In the genomic region with DNA sequence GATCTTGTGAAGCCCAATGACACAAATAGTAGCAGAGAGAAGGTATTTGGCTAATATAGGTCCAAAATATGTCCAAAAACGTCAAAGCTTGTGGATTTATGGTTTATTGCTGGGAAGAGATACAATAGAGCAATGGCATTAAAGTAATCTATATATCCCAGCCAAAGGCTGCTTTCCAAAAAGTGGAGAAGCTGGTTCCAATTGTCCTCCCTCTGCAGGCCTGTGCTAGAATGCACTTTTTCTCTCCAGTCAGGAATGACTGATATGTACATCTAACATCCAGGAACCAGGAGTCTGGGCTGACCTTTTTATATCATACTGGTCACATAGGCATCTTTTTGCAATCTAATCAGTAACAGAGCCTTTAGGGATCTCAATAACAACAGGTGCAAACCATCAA, we compare ENCODE assay signal across 13 cellular contexts.
A peak's percentile ranks its signal among the peaks of the same experiment; 100 is the strongest.
DNase-seq lines count a peak whose midpoint lies in the region; ATAC-seq, FAIRE-seq and TF ChIP-seq lines count a peak whose summit lies in the region.
"Had no signal": no experiment of that assay in that cellular context is flagged by ENCODE, and none has a peak within 500 bp of the region (broad histone marks: within the 10 kb centered on the region; RNA-seq: fewer than 3 reads in every experiment).

No MANE protein-coding gene starts in this region.

- WGBS in HepG2 (ENCODE audit: low lambda C conversion rate), result 0% methylated on average over 1 of the region's 1 CpG
- WGBS in right lobe of liver (ENCODE audit: insufficient coverage, low coverage, low lambda C conversion rate, missing lambda C conversion rate), result 40% methylated on average over 1 of the region's 1 CpG
- 5% methylated on average over 1 of the region's 1 CpG for WGBS in SK-N-SH (ENCODE audit: low lambda C conversion rate)
- WGBS in lower leg skin, 2 donors, result 18 to 42% methylated on average over 1 of the region's 1 CpG
- 53 to 64% (median 55%) methylated on average over 1 of the region's 1 CpG for WGBS in stomach, 5 donors

- H3K4me3 ChIP-seq in HepG2 (replicated peaks in 1 of 3; ENCODE audit: insufficient read depth in 1 of 3, low read depth in 2 of 3, low read length in 3 of 3) (no peak overlapping the region), right lobe of liver (no peak overlapping the region), SK-N-SH (ENCODE audit: low read depth in 2 of 2, low read length in 1 of 2) (no peak overlapping the region), lower leg skin (ENCODE audit: low read depth, poor library complexity, severe bottlenecking) (no peak overlapping the region), stomach (no peak overlapping the region)
- H3K4me3 ChIP-seq: uterus had no signal

- H4K20me1 ChIP-seq in HepG2 (ENCODE audit: insufficient read depth, low read length), result no peaks in the 10 kb centered on the region
- H4K20me1 ChIP-seq in SK-N-SH (ENCODE audit: insufficient read depth), result no peaks in the 10 kb centered on the region

- no peaks in the 10 kb centered on the region for H3K79me2 ChIP-seq in HepG2 (ENCODE audit: insufficient read depth, low read length)
- H3K79me2 ChIP-seq in SK-N-SH (ENCODE audit: insufficient read depth), result no peaks in the 10 kb centered on the region

- H3K9ac ChIP-seq in HepG2 (ENCODE audit: insufficient read depth, low read depth, low read length) (no peak overlapping the region), SK-N-SH (no peak overlapping the region)

- no peak for TF ChIP-seq EP300 in HepG2 (IDR thresholded peaks at IDR 0.05; ENCODE audit: low read depth in 2 of 2, low read length in 2 of 2)
- TF ChIP-seq EP300 in HepG2 (CRISPR knock-in tag; IDR thresholded peaks at IDR 0.05; ENCODE audit: borderline replicate concordance), result no peak
- no peak for TF ChIP-seq EP300 in SK-N-SH (IDR thresholded peaks at IDR 0.05; ENCODE audit: borderline replicate concordance in 1 of 2, low read depth in 1 of 2, low read length in 1 of 2)
- TF ChIP-seq EP300 in stomach (IDR thresholded peaks at IDR 0.05), result no peak

- BruUV-seq in HepG2 (replicated peaks; lab: Mats Ljungman, UMichigan), result no TSS peak

- intact Hi-C loops in HepG2 (cut with micrococcal nuclease; ENCODE audit: unreplicated experiment) (no loop called here), right lobe of liver (cut with DNase I) (no loop called here), lower leg skin (cut with DNase I; ENCODE audit: low total_unique reads) (no loop called here), stomach (cut with DNase I; ENCODE audit: low total_unique reads) (no loop called here), posterior cingulate gyrus (cut with DNase I) (no loop called here)

- no peak overlapping the region for H3K4me2 ChIP-seq in HepG2 (ENCODE audit: low read depth, low read length)
- no peak overlapping the region for H3K4me2 ChIP-seq in SK-N-SH

- H3K9me3 ChIP-seq in HepG2 (ENCODE audit: low read length) (no peaks in the 10 kb centered on the region), right lobe of liver (no peaks in the 10 kb centered on the region), SK-N-SH (no peaks in the 10 kb centered on the region), stomach (no peaks in the 10 kb centered on the region)
- H3K9me3 ChIP-seq: uterus had no signal

- CTCF ChIA-PET in HepG2 (lab: Yijun Ruan, JAX; ENCODE audit: low intra/inter-chr PET ratio, low total read pairs) (no interaction called here), SK-N-SH (lab: Yijun Ruan, JAX) (interaction anchor here (0.9 kb wide), 1 partner anchor 14 kb away, joined by 3 read pairs; no protein-coding TSS in a partner anchor)

- peaks cover 9% of the 10 kb centered on the region for H3F3A ChIP-seq in SK-N-SH (replicated peaks; ENCODE audit: insufficient read depth)

- no peaks in the 10 kb centered on the region for H3K36me3 ChIP-seq in HepG2 (replicated peaks in 1 of 2; ENCODE audit: control insufficient read depth in 1 of 2, insufficient read depth in 2 of 2, low read length in 2 of 2)
- H3K36me3 ChIP-seq in right lobe of liver, result no peaks in the 10 kb centered on the region
- H3K36me3 ChIP-seq in SK-N-SH (replicated peaks in 1 of 2; ENCODE audit: control insufficient read depth in 1 of 2, insufficient read depth in 2 of 2, low read length in 1 of 2), result no peaks in the 10 kb centered on the region
- H3K36me3 ChIP-seq in stomach, result no peaks in the 10 kb centered on the region
- H3K36me3 ChIP-seq: uterus had no signal

- no peaks in the 10 kb centered on the region for H3K9me2 ChIP-seq in SK-N-SH

- no peak for TF ChIP-seq POLR2A in HepG2 (IDR thresholded peaks at IDR 0.05; ENCODE audit: insufficient read depth in 1 of 2, low read depth in 2 of 2, low read length in 2 of 2)
- TF ChIP-seq POLR2A in right lobe of liver (IDR thresholded peaks at IDR 0.05), result no peak
- TF ChIP-seq POLR2A in lower leg skin (IDR thresholded peaks at IDR 0.05), result no peak
- TF ChIP-seq POLR2A in stomach (IDR thresholded peaks at IDR 0.05), result no peak

- no peaks in the 10 kb centered on the region; a peak in 1 of 5 replicates for H3K27me3 ChIP-seq in HepG2 (ENCODE audit: control insufficient read depth in 1 of 2, insufficient read depth in 2 of 2, low read length in 2 of 2)
- H3K27me3 ChIP-seq in right lobe of liver, result no peaks in the 10 kb centered on the region
- H3K27me3 ChIP-seq in SK-N-SH (ENCODE audit: insufficient read depth), result no peaks in the 10 kb centered on the region
- H3K27me3 ChIP-seq in stomach, result no peaks in the 10 kb centered on the region
- H3K27me3 ChIP-seq: uterus had no signal

- H3K4me1 ChIP-seq in HepG2 (ENCODE audit: insufficient read depth, low read length) (no peaks in the 10 kb centered on the region), right lobe of liver (no peaks in the 10 kb centered on the region), SK-N-SH (ENCODE audit: control insufficient read depth in 1 of 2, insufficient read depth in 2 of 2, low read depth in 1 of 2, low read length in 1 of 2) (peaks cover 0 to 5% of the 10 kb centered on the region in 2 experiments; a peak in 2 of 4 replicates), stomach (no peaks in the 10 kb centered on the region)
- H3K4me1 ChIP-seq: uterus had no signal

- no peak for TF ChIP-seq CTCF in HepG2 (CRISPR knock-in tag; IDR thresholded peaks at IDR 0.05)
- peak in 1 of 4 donors; percentile 10 for TF ChIP-seq CTCF in right lobe of liver (IDR thresholded peaks at IDR 0.05)
- TF ChIP-seq CTCF in SK-N-SH (IDR thresholded peaks at IDR 0.05), result peak; percentile 50
- no peak for TF ChIP-seq CTCF in lower leg skin (IDR thresholded peaks at IDR 0.05)
- peak in 1 of 7 experiments; percentile 6 for TF ChIP-seq CTCF in stomach (IDR thresholded peaks at IDR 0.05)

- no peak for FAIRE-seq in HepG2 (lab: Jason Lieb, UNC)
- FAIRE-seq: endothelial cell of umbilical vein had no signal

- H2AFZ ChIP-seq in HepG2 (ENCODE audit: low read length) (no peak overlapping the region), SK-N-SH (ENCODE audit: low read depth) (no peak overlapping the region)

- no peak overlapping the region for H3K27ac ChIP-seq in HepG2 (ENCODE audit: extremely low read length, insufficient read depth, low read length)
- no peak overlapping the region for H3K27ac ChIP-seq in right lobe of liver
- H3K27ac ChIP-seq in SK-N-SH (ENCODE audit: low read depth in 2 of 2, low read length in 1 of 2), result no peak overlapping the region
- H3K27ac ChIP-seq in stomach, result no peak overlapping the region
- H3K27ac ChIP-seq: uterus had no signal

- POLR2A ChIA-PET in HepG2 (lab: Yijun Ruan, JAX) (no interaction called here), SK-N-SH (lab: Yijun Ruan, JAX) (no interaction called here)

- no peak for TF ChIP-seq RAD21 in HepG2 (CRISPR knock-in tag; IDR thresholded peaks at IDR 0.05)
- no peak for TF ChIP-seq RAD21 in SK-N-SH (IDR thresholded peaks at IDR 0.05; ENCODE audit: low read length)

- peak; percentile 65 for ATAC-seq in HepG2
- no peak for ATAC-seq in right lobe of liver
- ATAC-seq: T-cell had no signal

- in situ Hi-C loops in HepG2 (cut with HindIII; ENCODE audit: extremely low pct_ligation_motif_present, low pct_unique_long_range_greater_than_20kb), result no loop called here

- no peak for DNase-seq in HepG2 (ENCODE audit: low spot score)
- no peak for DNase-seq in right lobe of liver
- DNase-seq in SK-N-SH, result no peak
- DNase-seq in fibroblast of peridontal ligament (ENCODE audit: extremely low read depth), result peak; percentile 16
- DNase-seq in lower leg skin (ENCODE audit: low spot score in 2 of 2), result no peak
- no peak for DNase-seq in stomach
- DNase-seq in NCI-H187 treated with DMSO at 0.1 percent for 48 hours (lab: John Stamatoyannopoulos, UW), result no peak
- no peak for DNase-seq in posterior cingulate gyrus
- DNase-seq: caudate nucleus, NCI-H1930, T-cell, uterus had no signal

TF ChIP-seq in SK-N-SH, 30 proteins besides CTCF, POLR2A, EP300 and RAD21 (continues in another document):
- no peak for TF ChIP-seq TEAD4 (IDR thresholded peaks at IDR 0.05; ENCODE audit: borderline replicate concordance, insufficient read depth)
- TF ChIP-seq, protein P1, sequence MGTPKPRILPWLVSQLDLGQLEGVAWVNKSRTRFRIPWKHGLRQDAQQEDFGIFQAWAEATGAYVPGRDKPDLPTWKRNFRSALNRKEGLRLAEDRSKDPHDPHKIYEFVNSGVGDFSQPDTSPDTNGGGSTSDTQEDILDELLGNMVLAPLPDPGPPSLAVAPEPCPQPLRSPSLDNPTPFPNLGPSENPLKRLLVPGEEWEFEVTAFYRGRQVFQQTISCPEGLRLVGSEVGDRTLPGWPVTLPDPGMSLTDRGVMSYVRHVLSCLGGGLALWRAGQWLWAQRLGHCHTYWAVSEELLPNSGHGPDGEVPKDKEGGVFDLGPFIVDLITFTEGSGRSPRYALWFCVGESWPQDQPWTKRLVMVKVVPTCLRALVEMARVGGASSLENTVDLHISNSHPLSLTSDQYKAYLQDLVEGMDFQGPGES (IDR thresholded peaks at IDR 0.05; ENCODE audit: low read depth, low read length), result no peak
- TF ChIP-seq EZH2phosphoT487 (IDR thresholded peaks at IDR 0.05; ENCODE audit: borderline replicate concordance, low read depth), result no peak
- no peak for TF ChIP-seq CHD2 (IDR thresholded peaks at IDR 0.05; ENCODE audit: low read length, partially characterized antibody)
- TF ChIP-seq, protein P2, sequence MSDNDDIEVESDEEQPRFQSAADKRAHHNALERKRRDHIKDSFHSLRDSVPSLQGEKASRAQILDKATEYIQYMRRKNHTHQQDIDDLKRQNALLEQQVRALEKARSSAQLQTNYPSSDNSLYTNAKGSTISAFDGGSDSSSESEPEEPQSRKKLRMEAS (IDR thresholded peaks at IDR 0.05; ENCODE audit: low read depth), result no peak
- TF ChIP-seq GABPA (IDR thresholded peaks at IDR 0.05; ENCODE audit: low read depth), result no peak
- TF ChIP-seq TCF12 (IDR thresholded peaks at IDR 0.05), result no peak
- TF ChIP-seq RCOR1 (IDR thresholded peaks at IDR 0.05; ENCODE audit: low read length), result no peak

Comparison
In these comparisons a context has a peak if more than half of its experiments do, and no peak if none do; other contexts are left out.
1. Of the 25 proteins assayed by ChIP-seq in both HepG2 and SK-N-SH: peak only in HepG2: none; only in SK-N-SH: CTCF; in both: none; in neither: 24.